Comparison of ENCODE assay signal across 34 cellular contexts in the genomic region with DNA sequence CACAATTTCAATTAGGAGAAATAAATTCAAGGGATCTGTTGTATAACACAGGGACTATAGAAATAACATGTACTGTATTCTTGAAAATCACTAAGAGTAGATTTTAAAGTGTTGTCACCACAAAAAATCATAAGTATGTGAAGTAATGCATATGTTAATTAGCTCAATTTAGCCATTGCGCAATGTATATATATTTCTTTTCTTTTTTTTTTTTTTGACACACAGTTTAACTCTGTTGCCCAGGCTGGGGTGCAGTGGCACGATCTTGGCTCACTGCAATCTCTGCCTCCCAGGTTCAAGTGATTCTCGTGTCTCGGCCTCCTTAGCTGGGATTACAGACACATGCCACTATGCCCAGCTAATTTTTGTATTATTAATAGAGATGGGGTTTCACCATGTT.
"Had no signal": no experiment of that assay in that cellular context is flagged by ENCODE, and none has a peak within 500 bp of the region (broad histone marks: within the 10 kb centered on the region; RNA-seq: fewer than 3 reads in every experiment).

No MANE protein-coding gene starts in this region.

- DNase-seq: activated CD4-positive, alpha-beta memory T cell treated with anti-CD3 and anti-CD28 coated beads, Interleukin-2, amount 10 ng/mL, durations not matched to agents 7 days and 5 days; activated CD4-positive, alpha-beta T cell treated with anti-CD3 and anti-CD28 coated beads for 1 hour; activated CD4-positive, alpha-beta T cell treated with anti-CD3 and anti-CD28 coated beads for 36 hours; activated CD4-positive, alpha-beta T cell treated with anti-CD3 and anti-CD28 coated beads for 48 hours; activated CD4-positive, alpha-beta T cell treated with anti-CD3 and anti-CD28 coated beads, Interleukin-2, amount 10 ng/mL, durations not matched to agents 7 days and 5 days; activated CD4-positive, alpha-beta T cell treated with anti-CD3 and anti-CD28 coated beads, Interleukin-2, amount 50 U/mL, for 48 hours; activated CD4-positive, CD25-positive, alpha-beta regulatory T cell; activated CD8-positive, alpha-beta memory T cell treated with anti-CD3 and anti-CD28 coated beads for 24 hours; activated CD8-positive, alpha-beta memory T cell treated with anti-CD3 and anti-CD28 coated beads, Interleukin-2, amount 10 ng/mL, durations not matched to agents 7 days and 5 days; activated CD8-positive, alpha-beta memory T cell treated with anti-CD3 and anti-CD28 coated beads, Interleukin-2, amount 50 U/mL, for 48 hours; activated CD8-positive, alpha-beta T cell treated with anti-CD3 and anti-CD28 coated beads, Interleukin-2, amount 10 ng/mL, durations not matched to agents 7 days and 5 days; activated effector memory CD4-positive, alpha-beta T cell treated with Interleukin-2 at 50 U/mL for 16 hours; activated gamma-delta T cell; activated naive CD4-positive, alpha-beta T cell treated with anti-CD3 and anti-CD28 coated beads, Interleukin-2, amount 10 ng/mL, durations not matched to agents 7 days and 5 days; activated naive CD4-positive, alpha-beta T cell treated with Interleukin-2 at 50 U/mL for 16 hours; activated naive CD8-positive, alpha-beta T cell treated with anti-CD3 and anti-CD28 coated beads for 36 hours; activated T-cell treated with anti-CD3 and anti-CD28 coated beads, Interleukin-2, amount 50 U/mL, for 24 hours; activated T-cell treated with anti-CD3 and anti-CD28 coated beads, Interleukin-2, amount 50 U/mL, for 48 hours; adrenal gland; amniotic stem cell; aorta; body of pancreas; brain microvascular endothelial cell; central memory CD4-positive, alpha-beta T cell; T-helper 2 cell; T-helper 9 cell; WERI-Rb-1 had no signal

- H3K4me1 ChIP-seq: breast epithelium had no signal

- H3K27me3 ChIP-seq: adrenal gland, body of pancreas, brain microvascular endothelial cell, breast epithelium had no signal

- H3K4me3 ChIP-seq: adrenal gland, body of pancreas, breast epithelium had no signal

- H3K27ac Mint-ChIP-seq: activated CD4-positive, alpha-beta memory T cell treated with anti-CD3 and anti-CD28 coated beads, Interleukin-2, amount 10 ng/mL, durations not matched to agents 7 days and 5 days; activated CD4-positive, alpha-beta T cell treated with anti-CD3 and anti-CD28 coated beads for 36 hours; activated CD4-positive, alpha-beta T cell treated with anti-CD3 and anti-CD28 coated beads, Interleukin-2, amount 10 ng/mL, durations not matched to agents 7 days and 5 days; activated CD8-positive, alpha-beta memory T cell treated with anti-CD3 and anti-CD28 coated beads, Interleukin-2, amount 10 ng/mL, durations not matched to agents 7 days and 5 days; activated CD8-positive, alpha-beta T cell treated with anti-CD3 and anti-CD28 coated beads, Interleukin-2, amount 10 ng/mL, durations not matched to agents 7 days and 5 days; activated naive CD4-positive, alpha-beta T cell treated with anti-CD3 and anti-CD28 coated beads, Interleukin-2, amount 10 ng/mL, durations not matched to agents 7 days and 5 days; activated naive CD4-positive, alpha-beta T cell treated with anti-CD3 and anti-CD28 coated beads, Interleukin-2, amount 50 U/mL, for 24 hours; activated naive CD8-positive, alpha-beta T cell treated with anti-CD3 and anti-CD28 coated beads for 36 hours; activated T-cell treated with anti-CD3 and anti-CD28 coated beads, Interleukin-2, amount 50 U/mL, for 24 hours; activated T-helper 2 cell treated with anti-CD3 and anti-CD28 coated beads, Interferon-gamma antibody, Interleukin-2, Interleukin-4, amounts not matched to agents 10 μg/mL and 5 μg/mL and 100 μg/mL, durations not matched to agents 14 hours and 24 hours and 36 hours; T-helper 1 cell treated with Interleukin-12 subunit alpha and Interleukin-12 subunit beta and Interleukin-4 antibody, amounts not matched to agents 30 μg/mL and 1 μg/mL, for 36 hours; T-helper 2 cell treated with Interferon-gamma antibody and Interleukin-4, amounts not matched to agents 5 μg/mL and 100 μg/mL, for 36 hours; WTC11 had no signal

- H3K36me3 Mint-ChIP-seq: activated naive CD4-positive, alpha-beta T cell treated with anti-CD3 and anti-CD28 coated beads, Interleukin-2, amount 10 ng/mL, durations not matched to agents 7 days and 5 days; WTC11 had no signal

- H3K36me3 ChIP-seq: adrenal gland, brain microvascular endothelial cell, breast epithelium, WERI-Rb-1 had no signal

- ATAC-seq: activated CD4-positive, alpha-beta T cell treated with anti-CD3 and anti-CD28 coated beads for 36 hours; activated CD4-positive, CD25-positive, alpha-beta regulatory T cell treated with anti-CD3 and anti-CD28 coated beads, Interleukin-2, amount 50 U/mL, for 24 hours; activated CD8-positive, alpha-beta memory T cell treated with anti-CD3 and anti-CD28 coated beads, Interleukin-2, amount 10 ng/mL, durations not matched to agents 7 days and 5 days; activated CD8-positive, alpha-beta T cell treated with anti-CD3 and anti-CD28 coated beads, Interleukin-2, amount 10 ng/mL, durations not matched to agents 7 days and 5 days; body of pancreas; WTC11 had no signal

- H3K9me3 ChIP-seq: body of pancreas, breast epithelium had no signal

- H3K9me3 Mint-ChIP-seq: activated CD4-positive, alpha-beta memory T cell treated with anti-CD3 and anti-CD28 coated beads, Interleukin-2, amount 10 ng/mL, durations not matched to agents 7 days and 5 days; activated CD4-positive, alpha-beta T cell treated with anti-CD3 and anti-CD28 coated beads, Interleukin-2, amount 10 ng/mL, durations not matched to agents 7 days and 5 days; activated naive CD4-positive, alpha-beta T cell treated with anti-CD3 and anti-CD28 coated beads, Interleukin-2, amount 10 ng/mL, durations not matched to agents 7 days and 5 days; activated naive CD4-positive, alpha-beta T cell treated with anti-CD3 and anti-CD28 coated beads, Interleukin-2, amount 50 U/mL, for 24 hours; activated T-cell treated with anti-CD3 and anti-CD28 coated beads, Interleukin-2, amount 50 U/mL, for 24 hours; activated T-helper 2 cell treated with anti-CD3 and anti-CD28 coated beads, Interferon-gamma antibody, Interleukin-2, Interleukin-4, amounts not matched to agents 10 μg/mL and 5 μg/mL and 100 μg/mL, durations not matched to agents 14 hours and 24 hours and 36 hours; T-helper 1 cell treated with Interleukin-12 subunit alpha and Interleukin-12 subunit beta and Interleukin-4 antibody, amounts not matched to agents 30 μg/mL and 1 μg/mL, for 36 hours had no signal

- H3K27ac ChIP-seq: adrenal gland, brain microvascular endothelial cell, breast epithelium, WERI-Rb-1 had no signal
